8 cellular contexts compared by ENCODE assay signal in the genomic region with DNA sequence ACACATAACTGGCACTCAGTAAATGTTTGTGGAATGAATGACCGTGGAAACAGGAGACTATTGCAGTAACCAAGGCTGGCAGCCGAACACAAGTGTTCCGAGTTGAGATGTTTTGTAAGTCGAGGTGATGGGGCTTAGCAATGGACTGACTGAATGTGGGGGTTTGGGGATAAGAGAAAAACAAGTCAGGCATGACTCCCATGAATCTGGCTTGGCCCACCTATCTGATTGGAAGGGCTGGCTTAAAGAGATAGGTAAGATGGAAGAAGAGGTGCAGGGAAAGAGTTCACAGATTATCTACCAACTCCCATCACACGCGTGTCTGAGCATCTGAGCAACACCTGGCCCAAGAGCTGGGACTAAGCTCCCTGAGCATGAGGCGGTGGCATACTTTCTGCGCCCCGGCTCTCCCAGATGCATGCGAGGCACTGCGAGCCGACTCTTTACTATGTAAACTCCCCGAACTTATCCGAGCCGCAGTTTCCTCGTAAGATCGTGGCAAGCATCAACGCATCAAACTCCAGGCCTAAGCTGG. TPM values are rescaled to one million over a fixed set of nuclear protein-coding genes. Genes with fewer than 3 reads are reported as not detected.
A peak's percentile ranks its signal among the peaks of the same experiment; 100 is the strongest.
DNase-seq lines count a peak whose midpoint lies in the region; ATAC-seq, FAIRE-seq and TF ChIP-seq lines count a peak whose summit lies in the region.

No MANE protein-coding gene starts in this region.

- FAIRE-seq in H54 (lab: Jason Lieb, UNC) = no peak

- TF ChIP-seq POLR2A in Peyer's patch (IDR thresholded peaks at IDR 0.05) = no peak
- TF ChIP-seq POLR2A in H54 (IDR thresholded peaks at IDR 0.05; ENCODE audit: low read depth, low read length) = no peak

- TF ChIP-seq CTCF in GM06990 (IDR thresholded peaks at IDR 0.05; ENCODE audit: insufficient read depth, low read length, poor library complexity, severe bottlenecking) = no peak
- no peak for TF ChIP-seq CTCF in Peyer's patch (IDR thresholded peaks at IDR 0.05)
- no peak for TF ChIP-seq CTCF in progenitor cell of endocrine pancreas (IDR thresholded peaks at IDR 0.05; ENCODE audit: unreplicated experiment)

- H3K4me3 ChIP-seq in GM06990 (replicated peaks; ENCODE audit: low read depth, low read length) (peak overlapping the region; percentile 71), Peyer's patch (peak overlapping the region; percentile 80 to 91 (median 90)), esophagus (ENCODE audit: low read depth in 1 of 2, low read length in 2 of 2) (peak overlapping the region; percentile 83 to 87)

- no peaks in the 10 kb centered on the region for H3K27me3 Mint-ChIP-seq in progenitor cell of endocrine pancreas

- H3K9me3 ChIP-seq in Peyer's patch (no peaks in the 10 kb centered on the region), esophagus (ENCODE audit: control insufficient read depth in 2 of 2, insufficient read depth in 1 of 2, low read depth in 1 of 2, low read length in 1 of 2) (no peaks in the 10 kb centered on the region)

- H3K4me1 ChIP-seq in Peyer's patch = peaks cover 0 to 33% (median 6%) of the 10 kb centered on the region in 4 donors
- H3K4me1 ChIP-seq in esophagus (ENCODE audit: control insufficient read depth in 2 of 2, insufficient read depth in 2 of 2, low read length in 1 of 2) = peaks cover 0 to 5% of the 10 kb centered on the region in 2 donors

- H3K27ac ChIP-seq in Peyer's patch (peak overlapping the region; percentile 80 to 95 (median 88)), esophagus (ENCODE audit: low read depth in 2 of 2, low read length in 1 of 2) (peak overlapping the region; percentile 82 to 92)

- H3K27me3 ChIP-seq in GM06990 (replicated peaks; ENCODE audit: control insufficient read depth, insufficient read depth, low read length) = no peaks in the 10 kb centered on the region
- no peaks in the 10 kb centered on the region for H3K27me3 ChIP-seq in Peyer's patch
- H3K27me3 ChIP-seq in esophagus (ENCODE audit: control insufficient read depth in 1 of 2, insufficient read depth in 2 of 2, low read length in 2 of 2) = no peaks in the 10 kb centered on the region

- ATAC-seq in GM18520 (IDR thresholded peaks at IDR 0.05; ENCODE audit: unreplicated experiment) (no peak), HG02852 (IDR thresholded peaks at IDR 0.05; ENCODE audit: unreplicated experiment) (no peak)

- H3K36me3 Mint-ChIP-seq in progenitor cell of endocrine pancreas (ENCODE audit: insufficient read depth) = no peaks in the 10 kb centered on the region

- peak overlapping the region; percentile 95 for H3K4me3 Mint-ChIP-seq in progenitor cell of endocrine pancreas (ENCODE audit: low read depth)

- H3K36me3 ChIP-seq in GM06990 (ENCODE audit: control insufficient read depth, insufficient read depth, low read length) = peaks cover 8% of the 10 kb centered on the region
- H3K36me3 ChIP-seq in Peyer's patch = peaks cover 0 to 23% (median 0%) of the 10 kb centered on the region in 3 donors
- H3K36me3 ChIP-seq in esophagus (ENCODE audit: control insufficient read depth in 2 of 2, insufficient read depth in 2 of 2, low read length in 1 of 2) = peaks cover 0 to 11% of the 10 kb centered on the region in 2 donors

- H3K27ac Mint-ChIP-seq in progenitor cell of endocrine pancreas = peak overlapping the region; percentile 100

- H3K4me1 Mint-ChIP-seq in progenitor cell of endocrine pancreas (ENCODE audit: low read depth) = peaks cover 24% of the 10 kb centered on the region

- WGBS in esophagus, 2 donors = 7 to 9% methylated on average over 18 of the region's 18 CpGs

- no peak for DNase-seq in GM06990 (ENCODE audit: extremely low read depth, insufficient read length)
- peak in 1 of 3 donors; percentile 17 for DNase-seq in Peyer's patch
- no peak for DNase-seq in progenitor cell of endocrine pancreas (ENCODE audit: low spot score, unreplicated experiment)
- no peak for DNase-seq in NCI-H2227 (lab: John Stamatoyannopoulos, UW; ENCODE audit: unreplicated experiment)
- DNase-seq in H54 (ENCODE audit: insufficient read length, low spot score) = no peak

- H3K9me3 Mint-ChIP-seq in progenitor cell of endocrine pancreas (ENCODE audit: low read depth) = no peaks in the 10 kb centered on the region

RNA-seq across cellular contexts. Expression of gene IFT20, which starts 0.5 kb away (rescaled TPM):
- total RNA-seq in Peyer's patch = 10 to 100 TPM; 34.7 to 69.7 (median 62.0) TPM
- 10 to 100 TPM; 23.3 to 35.7 TPM for polyA plus RNA-seq in esophagus
- 35.4 and 41.0 TPM in 2 replicates for total RNA-seq in progenitor cell of endocrine pancreas

RNA-seq across cellular contexts. Expression of gene TNFAIP1, which starts 0.8 kb away (rescaled TPM):
- total RNA-seq in Peyer's patch = 10 to 100 TPM; 28.9 to 36.3 (median 31.1) TPM
- polyA plus RNA-seq in esophagus = 10 to 100 TPM in 1 of 2 donors, 1 to 10 TPM in 1; 9.7 to 22.6 TPM
- 50.9 and 51.0 TPM in 2 replicates for total RNA-seq in progenitor cell of endocrine pancreas

RNA-seq across cellular contexts. Expression of gene TMEM97, which starts 15.7 kb away (rescaled TPM):
- total RNA-seq in Peyer's patch (1 to 10 TPM; 7.7 to 8.9 (median 8.1) TPM), progenitor cell of endocrine pancreas (93.8 and 102 TPM in 2 replicates)
- 1 to 10 TPM; 7.4 to 8.9 TPM for polyA plus RNA-seq in esophagus

RNA-seq across cellular contexts. Expression of gene POLDIP2, which starts 22.6 kb away (rescaled TPM):
- total RNA-seq in Peyer's patch (10 to 100 TPM; 49.5 to 87.2 (median 79.0) TPM), progenitor cell of endocrine pancreas (66.0 and 68.6 TPM in 2 replicates)
- 10 to 100 TPM; 29.8 to 69.3 TPM for polyA plus RNA-seq in esophagus

RNA-seq across cellular contexts. Expression of gene SEBOX, which starts 30.3 kb away (rescaled TPM):
- total RNA-seq in Peyer's patch (not detected), progenitor cell of endocrine pancreas (not detected in 2 replicates)
- polyA plus RNA-seq in esophagus = not detected
